2 cellular contexts compared by ENCODE assay signal in genomic region chr4:8211737-8212581, GRCh38.
TF ChIP-seq lines count a peak whose summit lies in the region.

No MANE protein-coding gene starts in this region.

TF ChIP-seq in HEK293, 187 proteins besides CTCF, POLR2A, EP300 and RAD21:
- TF ChIP-seq EGR2 (tag by site-specific recombination; IDR thresholded peaks at IDR 0.05; ENCODE audit: low read depth) (peak; percentile 58), ZFHX2 (tag by site-specific recombination; conservative IDR thresholded peaks at IDR 0.05) (peak; percentile 27; the same call in 1 of the 2 replicates), ZBTB44 (tag by site-specific recombination; IDR thresholded peaks at IDR 0.05) (no peak)

TF ChIP-seq in H1, 55 proteins besides CTCF, POLR2A, EP300 and RAD21:
- no peak for TF ChIP-seq SRF (IDR thresholded peaks at IDR 0.05; ENCODE audit: low read depth, low read length)
- TF ChIP-seq SP4 (IDR thresholded peaks at IDR 0.05; ENCODE audit: low read length), result no peak
- no peak for TF ChIP-seq HDAC6 (IDR thresholded peaks at IDR 0.05; ENCODE audit: low read depth, low read length)
- no peak for TF ChIP-seq SP2 (IDR thresholded peaks at IDR 0.05; ENCODE audit: low read length)
- TF ChIP-seq JUN (IDR thresholded peaks at IDR 0.05; ENCODE audit: low read depth, low read length), result no peak
- TF ChIP-seq ATF2 (IDR thresholded peaks at IDR 0.05; ENCODE audit: low read length), result no peak
- TF ChIP-seq HDAC2 (IDR thresholded peaks at IDR 0.05; ENCODE audit: borderline replicate concordance in 1 of 2, low read depth in 2 of 2, low read length in 2 of 2), result no peak
- no peak for TF ChIP-seq TAF1 (IDR thresholded peaks at IDR 0.05; ENCODE audit: low read depth, low read length)
- TF ChIP-seq ASH2L (IDR thresholded peaks at IDR 0.05; ENCODE audit: low read length), result no peak
- no peak for TF ChIP-seq ATF3 (IDR thresholded peaks at IDR 0.05; ENCODE audit: insufficient read depth, low read depth, low read length)
- no peak for TF ChIP-seq GABPA (IDR thresholded peaks at IDR 0.05; ENCODE audit: borderline replicate concordance, insufficient read depth, low read length)
- TF ChIP-seq NRF1 (IDR thresholded peaks at IDR 0.05; ENCODE audit: low read depth, low read length), result no peak
- TF ChIP-seq TBP (IDR thresholded peaks at IDR 0.05; ENCODE audit: low read depth, low read length), result no peak
- TF ChIP-seq BRCA1 (IDR thresholded peaks at IDR 0.05; ENCODE audit: low read depth, low read length), result no peak
- no peak for TF ChIP-seq EGR1 (IDR thresholded peaks at IDR 0.05; ENCODE audit: borderline replicate concordance, low read depth, low read length)
- TF ChIP-seq E2F6 (IDR thresholded peaks at IDR 0.05), result no peak
- TF ChIP-seq CBX8 (IDR thresholded peaks at IDR 0.05; ENCODE audit: borderline replicate concordance, low read depth, low read length), result no peak
- no peak for TF ChIP-seq SIX5 (IDR thresholded peaks at IDR 0.05; ENCODE audit: low read depth, low read length)
- TF ChIP-seq TCF12 (IDR thresholded peaks at IDR 0.05; ENCODE audit: low read depth, low read length), result no peak
TF ChIP-seq in H1: peak in this region for 0.
